In the genomic region with DNA sequence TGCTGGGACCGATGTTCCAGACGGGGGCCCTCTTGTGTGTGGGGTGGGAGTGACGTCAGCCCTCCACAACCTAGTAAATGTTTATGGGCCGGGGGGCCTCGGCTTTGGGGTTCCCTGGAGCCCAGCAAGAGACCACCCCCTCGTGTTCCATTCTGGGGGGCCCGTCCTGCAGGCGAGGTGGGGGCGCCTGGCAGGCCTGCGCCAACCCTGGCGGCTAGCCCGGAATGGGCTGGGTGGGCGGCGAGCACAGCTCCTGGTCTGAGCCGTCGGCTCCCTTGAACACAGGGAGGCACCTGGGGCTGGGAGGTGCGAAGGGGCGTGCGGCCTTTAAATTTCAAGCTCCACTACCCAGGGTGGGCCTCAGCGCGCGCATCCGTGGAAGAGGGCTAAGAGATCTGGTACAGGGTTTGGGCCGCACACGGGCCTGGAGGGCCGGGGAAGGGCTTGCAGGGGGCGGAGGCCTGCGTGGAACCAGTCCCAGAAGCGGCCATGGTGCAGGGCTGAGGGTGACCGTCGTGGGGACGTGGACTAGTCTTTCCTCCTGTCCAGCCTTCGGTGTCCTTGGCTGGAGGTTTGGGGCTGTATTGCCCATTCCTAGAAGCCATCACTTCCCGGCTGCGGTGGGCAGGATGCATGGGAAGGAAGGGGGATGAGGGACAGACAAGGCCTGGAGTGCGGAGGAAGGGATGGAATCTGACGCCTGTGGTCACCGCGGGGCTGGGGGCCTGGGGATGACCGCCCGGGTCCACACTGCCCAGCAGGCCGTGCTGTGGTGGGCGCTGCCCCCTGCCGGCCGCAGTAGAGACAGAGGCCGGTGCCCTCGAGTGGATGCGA, we compare ENCODE assay signal across 1 cellular context.
A peak's percentile ranks its signal among the peaks of the same experiment; 100 is the strongest.
TF ChIP-seq lines count a peak whose summit lies in the region.

No MANE protein-coding gene starts in this region.

TF ChIP-seq in HepG2, 621 proteins besides CTCF, POLR2A, EP300 and RAD21 (continued from another document and continues in another):
- TF ChIP-seq CENPT (CRISPR knock-in tag; IDR thresholded peaks at IDR 0.05; ENCODE audit: low read depth) (no peak), ISL2 (CRISPR knock-in tag; IDR thresholded peaks at IDR 0.05) (no peak; the same call in 1 of the 2 replicates), FOSL1 (CRISPR knock-in tag; IDR thresholded peaks at IDR 0.05; ENCODE audit: borderline replicate concordance) (no peak), PRMT3 (CRISPR knock-in tag; IDR thresholded peaks at IDR 0.05; ENCODE audit: borderline replicate concordance, low read depth) (no peak), GABPA (IDR thresholded peaks at IDR 0.05; ENCODE audit: low read depth, low read length) (no peak), GABPA (CRISPR knock-in tag; IDR thresholded peaks at IDR 0.05; ENCODE audit: low read depth) (no peak), KDM3A (CRISPR knock-in tag; IDR thresholded peaks at IDR 0.05; ENCODE audit: low read depth) (peak; percentile 84), BRCA1 (CRISPR knock-in tag; IDR thresholded peaks at IDR 0.05) (0 out of 2 replicates have a peak, but pooled peaks have one; percentile 23), ATF7-NPFF (CRISPR knock-in tag; IDR thresholded peaks at IDR 0.05; ENCODE audit: low read depth) (peak; percentile 55; the same call in 1 of the 2 replicates), ZFP90 (CRISPR knock-in tag; IDR thresholded peaks at IDR 0.05; ENCODE audit: borderline replicate concordance) (no peak), HOXA7 (CRISPR knock-in tag; IDR thresholded peaks at IDR 0.05) (no peak), ZSCAN21 (CRISPR knock-in tag; IDR thresholded peaks at IDR 0.05; ENCODE audit: borderline replicate concordance) (peak; percentile 30; the same call in 1 of the 2 replicates), ZNF224 (CRISPR knock-in tag; IDR thresholded peaks at IDR 0.05) (0 out of 2 replicates have a peak, but pooled peaks have one; percentile 32), MED1 (CRISPR knock-in tag; IDR thresholded peaks at IDR 0.05) (peak; percentile 58), ERF (CRISPR knock-in tag; IDR thresholded peaks at IDR 0.05) (peak; percentile 91), NONO (IDR thresholded peaks at IDR 0.05) (no peak), NONO (CRISPR knock-in tag; conservative IDR thresholded peaks at IDR 0.05) (no peak; the same call in none of the 2 replicates), NFE2L1 (CRISPR knock-in tag; IDR thresholded peaks at IDR 0.05; ENCODE audit: borderline replicate concordance) (no peak; the same call in 1 of the 2 replicates), CHCHD3 (CRISPR knock-in tag; IDR thresholded peaks at IDR 0.05) (0 out of 2 replicates have a peak, but pooled peaks have one; percentile 37), ZNF777 (CRISPR knock-in tag; IDR thresholded peaks at IDR 0.05) (peak; percentile 88)
- TF ChIP-seq, protein P1, sequence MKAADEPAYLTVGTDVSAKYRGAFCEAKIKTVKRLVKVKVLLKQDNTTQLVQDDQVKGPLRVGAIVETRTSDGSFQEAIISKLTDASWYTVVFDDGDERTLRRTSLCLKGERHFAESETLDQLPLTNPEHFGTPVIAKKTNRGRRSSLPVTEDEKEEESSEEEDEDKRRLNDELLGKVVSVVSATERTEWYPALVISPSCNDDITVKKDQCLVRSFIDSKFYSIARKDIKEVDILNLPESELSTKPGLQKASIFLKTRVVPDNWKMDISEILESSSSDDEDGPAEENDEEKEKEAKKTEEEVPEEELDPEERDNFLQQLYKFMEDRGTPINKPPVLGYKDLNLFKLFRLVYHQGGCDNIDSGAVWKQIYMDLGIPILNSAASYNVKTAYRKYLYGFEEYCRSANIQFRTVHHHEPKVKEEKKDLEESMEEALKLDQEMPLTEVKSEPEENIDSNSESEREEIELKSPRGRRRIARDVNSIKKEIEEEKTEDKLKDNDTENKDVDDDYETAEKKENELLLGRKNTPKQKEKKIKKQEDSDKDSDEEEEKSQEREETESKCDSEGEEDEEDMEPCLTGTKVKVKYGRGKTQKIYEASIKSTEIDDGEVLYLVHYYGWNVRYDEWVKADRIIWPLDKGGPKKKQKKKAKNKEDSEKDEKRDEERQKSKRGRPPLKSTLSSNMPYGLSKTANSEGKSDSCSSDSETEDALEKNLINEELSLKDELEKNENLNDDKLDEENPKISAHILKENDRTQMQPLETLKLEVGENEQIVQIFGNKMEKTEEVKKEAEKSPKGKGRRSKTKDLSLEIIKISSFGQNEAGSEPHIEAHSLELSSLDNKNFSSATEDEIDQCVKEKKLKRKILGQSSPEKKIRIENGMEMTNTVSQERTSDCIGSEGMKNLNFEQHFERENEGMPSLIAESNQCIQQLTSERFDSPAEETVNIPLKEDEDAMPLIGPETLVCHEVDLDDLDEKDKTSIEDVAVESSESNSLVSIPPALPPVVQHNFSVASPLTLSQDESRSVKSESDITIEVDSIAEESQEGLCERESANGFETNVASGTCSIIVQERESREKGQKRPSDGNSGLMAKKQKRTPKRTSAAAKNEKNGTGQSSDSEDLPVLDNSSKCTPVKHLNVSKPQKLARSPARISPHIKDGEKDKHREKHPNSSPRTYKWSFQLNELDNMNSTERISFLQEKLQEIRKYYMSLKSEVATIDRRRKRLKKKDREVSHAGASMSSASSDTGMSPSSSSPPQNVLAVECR (CRISPR knock-in tag; IDR thresholded peaks at IDR 0.05; ENCODE audit: borderline replicate concordance): peak; percentile 37; the same call in 1 of the 2 replicates
- TF ChIP-seq, protein P2, sequence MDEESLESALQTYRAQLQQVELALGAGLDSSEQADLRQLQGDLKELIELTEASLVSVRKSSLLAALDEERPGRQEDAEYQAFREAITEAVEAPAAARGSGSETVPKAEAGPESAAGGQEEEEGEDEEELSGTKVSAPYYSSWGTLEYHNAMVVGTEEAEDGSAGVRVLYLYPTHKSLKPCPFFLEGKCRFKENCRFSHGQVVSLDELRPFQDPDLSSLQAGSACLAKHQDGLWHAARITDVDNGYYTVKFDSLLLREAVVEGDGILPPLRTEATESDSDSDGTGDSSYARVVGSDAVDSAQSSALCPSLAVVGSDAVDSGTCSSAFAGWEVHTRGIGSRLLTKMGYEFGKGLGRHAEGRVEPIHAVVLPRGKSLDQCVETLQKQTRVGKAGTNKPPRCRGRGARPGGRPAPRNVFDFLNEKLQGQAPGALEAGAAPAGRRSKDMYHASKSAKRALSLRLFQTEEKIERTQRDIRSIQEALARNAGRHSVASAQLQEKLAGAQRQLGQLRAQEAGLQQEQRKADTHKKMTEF (CRISPR knock-in tag; IDR thresholded peaks at IDR 0.05): peak; percentile 40; the same call in 1 of the 2 replicates
- TF ChIP-seq, protein P3, sequence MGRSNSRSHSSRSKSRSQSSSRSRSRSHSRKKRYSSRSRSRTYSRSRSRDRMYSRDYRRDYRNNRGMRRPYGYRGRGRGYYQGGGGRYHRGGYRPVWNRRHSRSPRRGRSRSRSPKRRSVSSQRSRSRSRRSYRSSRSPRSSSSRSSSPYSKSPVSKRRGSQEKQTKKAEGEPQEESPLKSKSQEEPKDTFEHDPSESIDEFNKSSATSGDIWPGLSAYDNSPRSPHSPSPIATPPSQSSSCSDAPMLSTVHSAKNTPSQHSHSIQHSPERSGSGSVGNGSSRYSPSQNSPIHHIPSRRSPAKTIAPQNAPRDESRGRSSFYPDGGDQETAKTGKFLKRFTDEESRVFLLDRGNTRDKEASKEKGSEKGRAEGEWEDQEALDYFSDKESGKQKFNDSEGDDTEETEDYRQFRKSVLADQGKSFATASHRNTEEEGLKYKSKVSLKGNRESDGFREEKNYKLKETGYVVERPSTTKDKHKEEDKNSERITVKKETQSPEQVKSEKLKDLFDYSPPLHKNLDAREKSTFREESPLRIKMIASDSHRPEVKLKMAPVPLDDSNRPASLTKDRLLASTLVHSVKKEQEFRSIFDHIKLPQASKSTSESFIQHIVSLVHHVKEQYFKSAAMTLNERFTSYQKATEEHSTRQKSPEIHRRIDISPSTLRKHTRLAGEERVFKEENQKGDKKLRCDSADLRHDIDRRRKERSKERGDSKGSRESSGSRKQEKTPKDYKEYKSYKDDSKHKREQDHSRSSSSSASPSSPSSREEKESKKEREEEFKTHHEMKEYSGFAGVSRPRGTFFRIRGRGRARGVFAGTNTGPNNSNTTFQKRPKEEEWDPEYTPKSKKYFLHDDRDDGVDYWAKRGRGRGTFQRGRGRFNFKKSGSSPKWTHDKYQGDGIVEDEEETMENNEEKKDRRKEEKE (IDR thresholded peaks at IDR 0.05): no peak
- TF ChIP-seq, protein P4, sequence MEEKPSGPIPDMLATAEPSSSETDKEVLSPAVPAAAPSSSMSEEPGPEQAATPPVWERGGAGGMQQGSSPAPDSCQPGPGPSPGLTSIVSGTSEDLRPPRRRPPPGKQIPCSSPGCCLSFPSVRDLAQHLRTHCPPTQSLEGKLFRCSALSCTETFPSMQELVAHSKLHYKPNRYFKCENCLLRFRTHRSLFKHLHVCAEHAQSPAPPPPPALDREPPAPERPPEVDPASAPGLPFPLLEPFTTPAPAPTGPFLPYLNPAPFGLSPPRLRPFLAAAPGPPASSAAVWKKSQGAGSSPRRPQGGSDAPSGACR (CRISPR knock-in tag; IDR thresholded peaks at IDR 0.05): no peak
- TF ChIP-seq, protein P5, sequence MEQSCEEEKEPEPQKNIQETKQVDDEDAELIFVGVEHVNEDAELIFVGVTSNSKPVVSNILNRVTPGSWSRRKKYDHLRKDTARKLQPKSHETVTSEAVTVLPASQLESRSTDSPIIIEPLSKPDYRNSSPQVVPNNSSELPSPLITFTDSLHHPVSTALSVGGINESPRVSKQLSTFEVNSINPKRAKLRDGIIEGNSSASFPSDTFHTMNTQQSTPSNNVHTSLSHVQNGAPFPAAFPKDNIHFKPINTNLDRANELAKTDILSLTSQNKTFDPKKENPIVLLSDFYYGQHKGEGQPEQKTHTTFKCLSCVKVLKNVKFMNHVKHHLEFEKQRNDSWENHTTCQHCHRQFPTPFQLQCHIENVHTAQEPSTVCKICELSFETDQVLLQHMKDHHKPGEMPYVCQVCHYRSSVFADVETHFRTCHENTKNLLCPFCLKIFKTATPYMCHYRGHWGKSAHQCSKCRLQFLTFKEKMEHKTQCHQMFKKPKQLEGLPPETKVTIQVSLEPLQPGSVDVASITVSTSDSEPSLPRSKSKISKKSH (CRISPR knock-in tag; IDR thresholded peaks at IDR 0.05; ENCODE audit: borderline replicate concordance): peak; percentile 71; the same call in 1 of the 2 replicates
- TF ChIP-seq, protein P6, sequence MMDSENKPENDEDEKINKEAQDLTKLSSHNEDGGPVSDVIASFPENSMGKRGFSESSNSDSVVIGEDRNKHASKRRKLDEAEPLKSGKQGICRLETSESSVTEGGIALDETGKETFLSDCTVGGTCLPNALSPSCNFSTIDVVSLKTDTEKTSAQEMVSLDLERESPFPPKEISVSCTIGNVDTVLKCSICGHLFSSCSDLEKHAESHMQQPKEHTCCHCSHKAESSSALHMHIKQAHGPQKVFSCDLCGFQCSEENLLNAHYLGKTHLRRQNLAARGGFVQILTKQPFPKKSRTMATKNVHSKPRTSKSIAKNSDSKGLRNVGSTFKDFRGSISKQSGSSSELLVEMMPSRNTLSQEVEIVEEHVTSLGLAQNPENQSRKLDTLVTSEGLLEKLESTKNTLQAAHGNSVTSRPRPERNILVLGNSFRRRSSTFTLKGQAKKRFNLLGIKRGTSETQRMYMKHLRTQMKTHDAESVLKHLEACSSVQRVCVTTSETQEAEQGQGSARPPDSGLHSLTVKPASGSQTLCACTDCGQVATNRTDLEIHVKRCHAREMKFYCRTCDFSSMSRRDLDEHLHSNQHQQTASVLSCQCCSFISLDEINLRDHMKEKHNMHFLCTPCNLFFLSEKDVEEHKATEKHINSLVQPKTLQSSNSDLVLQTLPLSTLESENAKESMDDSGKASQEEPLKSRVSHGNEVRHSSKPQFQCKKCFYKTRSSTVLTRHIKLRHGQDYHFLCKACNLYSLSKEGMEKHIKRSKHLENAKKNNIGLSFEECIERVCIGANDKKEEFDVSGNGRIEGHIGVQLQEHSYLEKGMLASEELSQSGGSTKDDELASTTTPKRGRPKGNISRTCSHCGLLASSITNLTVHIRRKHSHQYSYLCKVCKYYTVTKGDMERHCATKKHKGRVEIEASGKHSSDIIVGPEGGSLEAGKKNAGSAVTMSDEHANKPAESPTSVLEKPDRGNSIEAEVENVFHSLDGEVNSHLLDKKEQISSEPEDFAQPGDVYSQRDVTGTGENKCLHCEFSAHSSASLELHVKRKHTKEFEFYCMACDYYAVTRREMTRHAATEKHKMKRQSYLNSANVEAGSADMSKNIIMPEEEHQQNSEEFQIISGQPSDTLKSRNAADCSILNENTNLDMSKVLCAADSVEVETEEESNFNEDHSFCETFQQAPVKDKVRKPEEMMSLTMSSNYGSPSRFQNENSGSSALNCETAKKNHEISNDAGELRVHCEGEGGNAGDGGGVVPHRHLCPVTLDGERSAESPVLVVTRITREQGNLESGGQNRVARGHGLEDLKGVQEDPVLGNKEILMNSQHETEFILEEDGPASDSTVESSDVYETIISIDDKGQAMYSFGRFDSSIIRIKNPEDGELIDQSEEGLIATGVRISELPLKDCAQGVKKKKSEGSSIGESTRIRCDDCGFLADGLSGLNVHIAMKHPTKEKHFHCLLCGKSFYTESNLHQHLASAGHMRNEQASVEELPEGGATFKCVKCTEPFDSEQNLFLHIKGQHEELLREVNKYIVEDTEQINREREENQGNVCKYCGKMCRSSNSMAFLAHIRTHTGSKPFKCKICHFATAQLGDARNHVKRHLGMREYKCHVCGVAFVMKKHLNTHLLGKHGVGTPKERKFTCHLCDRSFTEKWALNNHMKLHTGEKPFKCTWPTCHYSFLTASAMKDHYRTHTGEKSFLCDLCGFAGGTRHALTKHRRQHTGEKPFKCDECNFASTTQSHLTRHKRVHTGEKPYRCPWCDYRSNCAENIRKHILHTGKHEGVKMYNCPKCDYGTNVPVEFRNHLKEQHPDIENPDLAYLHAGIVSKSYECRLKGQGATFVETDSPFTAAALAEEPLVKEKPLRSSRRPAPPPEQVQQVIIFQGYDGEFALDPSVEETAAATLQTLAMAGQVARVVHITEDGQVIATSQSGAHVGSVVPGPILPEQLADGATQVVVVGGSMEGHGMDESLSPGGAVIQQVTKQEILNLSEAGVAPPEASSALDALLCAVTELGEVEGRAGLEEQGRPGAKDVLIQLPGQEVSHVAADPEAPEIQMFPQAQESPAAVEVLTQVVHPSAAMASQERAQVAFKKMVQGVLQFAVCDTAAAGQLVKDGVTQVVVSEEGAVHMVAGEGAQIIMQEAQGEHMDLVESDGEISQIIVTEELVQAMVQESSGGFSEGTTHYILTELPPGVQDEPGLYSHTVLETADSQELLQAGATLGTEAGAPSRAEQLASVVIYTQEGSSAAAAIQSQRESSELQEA (CRISPR knock-in tag; IDR thresholded peaks at IDR 0.05; ENCODE audit: not compliant biosample characterization): no peak
- TF ChIP-seq, protein P7, sequence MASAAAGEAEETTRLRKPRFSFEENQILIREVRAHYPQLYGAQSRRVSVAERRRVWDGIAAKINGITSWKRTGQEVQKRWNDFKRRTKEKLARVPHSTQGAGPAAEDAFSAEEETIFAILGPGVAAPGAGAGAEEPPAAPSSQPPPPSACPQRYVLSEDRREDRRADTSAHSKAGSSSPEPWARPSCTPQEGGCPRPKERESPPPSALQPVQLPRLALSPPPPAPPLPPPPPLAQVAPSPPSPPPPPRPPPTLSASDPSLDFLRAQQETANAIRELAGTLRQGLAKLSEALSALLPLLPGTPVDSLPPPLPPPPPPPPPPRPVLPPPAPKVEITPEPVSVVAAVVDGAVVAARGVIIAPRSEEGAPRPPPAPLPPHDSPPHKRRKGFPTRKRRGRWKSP (CRISPR knock-in tag; IDR thresholded peaks at IDR 0.05): peak; percentile 74; the same call in 1 of the 2 replicates
- TF ChIP-seq, protein P8, sequence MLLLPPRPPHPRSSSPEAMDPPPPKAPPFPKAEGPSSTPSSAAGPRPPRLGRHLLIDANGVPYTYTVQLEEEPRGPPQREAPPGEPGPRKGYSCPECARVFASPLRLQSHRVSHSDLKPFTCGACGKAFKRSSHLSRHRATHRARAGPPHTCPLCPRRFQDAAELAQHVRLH (CRISPR knock-in tag; IDR thresholded peaks at IDR 0.05; ENCODE audit: borderline replicate concordance, low read depth): 0 out of 2 replicates have a peak, but pooled peaks have one; percentile 38
